ENCODE assay signal across 24 cellular contexts in genomic region chr9:88291853-88292252, GRCh38.
"Had no signal": no experiment of that assay in that cellular context is flagged by ENCODE, and none has a peak within 500 bp of the region (broad histone marks: within the 10 kb centered on the region; RNA-seq: fewer than 3 reads in every experiment).

No MANE protein-coding gene starts in this region.

- H3K36me3 ChIP-seq: adrenal gland, breast epithelium had no signal

- DNase-seq: activated B cell treated with CpG ODN at 0.5 μM for 24 hours; activated CD4-positive, alpha-beta memory T cell treated with anti-CD3 and anti-CD28 coated beads for 36 hours; activated CD4-positive, alpha-beta T cell treated with anti-CD3 and anti-CD28 coated beads, Interleukin-2, amount 10 ng/mL, durations not matched to agents 7 days and 5 days; activated CD8-positive, alpha-beta memory T cell treated with anti-CD3 and anti-CD28 coated beads for 24 hours; activated gamma-delta T cell treated with Interleukin-2 at 50 U/mL for 16 hours; activated naive CD4-positive, alpha-beta T cell treated with anti-CD3 and anti-CD28 coated beads, Interleukin-2, amount 50 U/mL, for 16 hours; activated naive CD8-positive, alpha-beta T cell treated with anti-CD3 and anti-CD28 coated beads, Interleukin-2, amount 10 ng/mL, durations not matched to agents 7 days and 5 days; activated T-cell treated with anti-CD3 and anti-CD28 coated beads, Interleukin-2, amount 50 U/mL, for 72 hours; anterior cingulate cortex; Kasumi-1; KBM-7; NCI-H1105 treated with DMSO at 0.1 percent for 48 hours; NCI-H1436 treated with DMSO at 0.1 percent for 48 hours; NCI-H187; NCI-H2081; NCI-H510A treated with DMSO at 0.1 percent for 48 hours; NCI-H69; PC-9; SHP77 treated with DMSO at 0.1 percent for 48 hours; T-cell; T-helper 2 cell; T1000 had no signal

- H3K4me3 ChIP-seq: adrenal gland, breast epithelium, PC-9 had no signal

- H3K27me3 ChIP-seq: adrenal gland, breast epithelium had no signal
